In genomic region chr5:80407735-80408474, GRCh38 we compare ENCODE assay signal across 8 cellular contexts. TPM values are rescaled to one million over a fixed set of nuclear protein-coding genes. Genes with fewer than 3 reads are reported as not detected.
DNase-seq lines count a peak whose midpoint lies in the region; ATAC-seq and TF ChIP-seq lines count a peak whose summit lies in the region.

Gene ZFYVE16, plus strand, starts transcription at chr5:80408064. Its CDS starts 26,084 bp downstream, at chr5:80434148.

- H3K36me3 Mint-ChIP-seq in activated T-helper 2 cell treated with anti-CD3 and anti-CD28 coated beads, Interferon-gamma antibody, Interleukin-2, Interleukin-4, amounts not matched to agents 10 μg/mL and 5 μg/mL and 100 μg/mL, durations not matched to agents 14 hours and 24 hours and 36 hours (ENCODE audit: low read depth): no peaks in the 10 kb centered on the region
- H3K36me3 Mint-ChIP-seq in naive thymus-derived CD8-positive, alpha-beta T cell: peaks cover 0 to 5% (median 0%) of the 10 kb centered on the region in 3 donors

- ATAC-seq in naive thymus-derived CD8-positive, alpha-beta T cell: peak; percentile 87 to 88

- H3K4me1 Mint-ChIP-seq in activated T-helper 2 cell treated with anti-CD3 and anti-CD28 coated beads, Interferon-gamma antibody, Interleukin-2, Interleukin-4, amounts not matched to agents 10 μg/mL and 5 μg/mL and 100 μg/mL, durations not matched to agents 14 hours and 24 hours and 36 hours (ENCODE audit: low read depth): peaks cover 20% of the 10 kb centered on the region
- H3K4me1 Mint-ChIP-seq in naive thymus-derived CD8-positive, alpha-beta T cell: peaks cover 6 to 33% (median 24%) of the 10 kb centered on the region in 4 donors

- H3K27ac Mint-ChIP-seq in activated T-helper 2 cell treated with anti-CD3 and anti-CD28 coated beads, Interferon-gamma antibody, Interleukin-2, Interleukin-4, amounts not matched to agents 10 μg/mL and 5 μg/mL and 100 μg/mL, durations not matched to agents 14 hours and 24 hours and 36 hours: peak within 1 kb of the TSS; percentile 99
- H3K27ac Mint-ChIP-seq in naive thymus-derived CD8-positive, alpha-beta T cell: peak within 1 kb of the TSS; percentile 98 to 100 (median 98)

- peak within 1 kb of the TSS; percentile 86 for H3K4me3 ChIP-seq in fibroblast of mammary gland (ENCODE audit: control insufficient read depth, low read depth, low read length)

- peak within 1 kb of the TSS; percentile 95 for H3K4me3 Mint-ChIP-seq in activated T-helper 2 cell treated with anti-CD3 and anti-CD28 coated beads, Interferon-gamma antibody, Interleukin-2, Interleukin-4, amounts not matched to agents 10 μg/mL and 5 μg/mL and 100 μg/mL, durations not matched to agents 14 hours and 24 hours and 36 hours (ENCODE audit: low read depth)
- H3K4me3 Mint-ChIP-seq in naive thymus-derived CD8-positive, alpha-beta T cell: peak within 1 kb of the TSS; percentile 87 to 99 (median 98)

- peak; percentile 99 for DNase-seq in Daoy (ENCODE audit: low read depth)
- peak; percentile 94 for DNase-seq in GOT3 (lab: John Stamatoyannopoulos, UW)
- DNase-seq in RPMI8226: peak; percentile 99
- DNase-seq in activated T-helper 2 cell treated with anti-CD3 and anti-CD28 coated beads, Interferon-gamma antibody, Interleukin-2, Interleukin-4, amounts not matched to agents 10 μg/mL and 5 μg/mL and 100 μg/mL, durations not matched to agents 14 hours and 24 hours and 36 hours (ENCODE audit: low spot score): peak; percentile 94
- DNase-seq in fibroblast of mammary gland (ENCODE audit: low read depth): peak; percentile 95
- peak; percentile 92 to 98 (median 96) for DNase-seq in naive thymus-derived CD8-positive, alpha-beta T cell
- DNase-seq in stimulated activated naive CD4-positive, alpha-beta T cell (lab: John Stamatoyannopoulos, UW): peak; percentile 88 to 96 (median 94)

- intact Hi-C loops in activated T-helper 2 cell treated with anti-CD3 and anti-CD28 coated beads, Interferon-gamma antibody, Interleukin-2, Interleukin-4, amounts not matched to agents 10 μg/mL and 5 μg/mL and 100 μg/mL, durations not matched to agents 14 hours and 24 hours and 36 hours (cut with micrococcal nuclease): loop anchor here (1.0 to 10.0 kb wide), 6 partner anchors 79 to 897 kb away; partner anchors contain the start of genes FAM151B, HOMER1, SERINC5 and ZCCHC9

- H3K27me3 Mint-ChIP-seq in activated T-helper 2 cell treated with anti-CD3 and anti-CD28 coated beads, Interferon-gamma antibody, Interleukin-2, Interleukin-4, amounts not matched to agents 10 μg/mL and 5 μg/mL and 100 μg/mL, durations not matched to agents 14 hours and 24 hours and 36 hours (ENCODE audit: low read depth): no peaks in the 10 kb centered on the region
- no peaks in the 10 kb centered on the region for H3K27me3 Mint-ChIP-seq in naive thymus-derived CD8-positive, alpha-beta T cell

- H3K9me3 Mint-ChIP-seq in activated T-helper 2 cell treated with anti-CD3 and anti-CD28 coated beads, Interferon-gamma antibody, Interleukin-2, Interleukin-4, amounts not matched to agents 10 μg/mL and 5 μg/mL and 100 μg/mL, durations not matched to agents 14 hours and 24 hours and 36 hours: no peaks in the 10 kb centered on the region
- H3K9me3 Mint-ChIP-seq in naive thymus-derived CD8-positive, alpha-beta T cell: no peaks in the 10 kb centered on the region

- TF ChIP-seq CTCF in LNCAP (IDR thresholded peaks at IDR 0.05) (peak; percentile 29; the same call in 1 of the 2 replicates), fibroblast of mammary gland (conservative IDR thresholded peaks at IDR 0.05; ENCODE audit: control insufficient read depth, insufficient read depth, low read depth, low read length) (peak; percentile 16)

- POLR2A ChIA-PET in naive thymus-derived CD8-positive, alpha-beta T cell (lab: Charles Lee): interaction anchor here (0.6 to 1.6 kb wide), 5 partner anchors 11 to 726 kb away, joined by 3 to 4 read pairs (median 3); partner anchors contain the start of genes DHFR and MSH3

RNA-seq across cellular contexts. Expression of gene ZFYVE16, which starts in this region (rescaled TPM):
- total RNA-seq in Daoy (2014; rRNA removed; shearing (Covaris generic)): 30.5 and 31.1 TPM in 2 replicates
- 9.0 and 11.4 TPM in 2 replicates for total RNA-seq in activated T-helper 2 cell treated with anti-CD3 and anti-CD28 coated beads, Interferon-gamma antibody, Interleukin-2, Interleukin-4, amounts not matched to agents 10 μg/mL and 5 μg/mL and 100 μg/mL, durations not matched to agents 14 hours and 24 hours and 36 hours
- total RNA-seq in naive thymus-derived CD8-positive, alpha-beta T cell: 10 to 100 TPM; 22.4 to 27.0 TPM
- polyA plus RNA-seq in naive thymus-derived CD8-positive, alpha-beta T cell: 1 to 10 TPM; 1.7 to 4.1 (median 2.5) TPM

Comparison
In these comparisons a context has a peak if more than half of its experiments do, and no peak if none do; other contexts are left out.
1. Peak in every context shown above with its lines: DNase-seq, ATAC-seq and H3K4me3 ChIP-seq.